ENCODE assay signal across 22 cellular contexts in genomic region chr13:106187501-106187900, GRCh38.
"Had no signal": no experiment of that assay in that cellular context is flagged by ENCODE, and none has a peak within 500 bp of the region (broad histone marks: within the 10 kb centered on the region; RNA-seq: fewer than 3 reads in every experiment).

No MANE protein-coding gene starts in this region.

- H3K27me3 Mint-ChIP-seq: activated CD4-positive, alpha-beta memory T cell treated with anti-CD3 and anti-CD28 coated beads, Interleukin-2, amount 10 ng/mL, durations not matched to agents 7 days and 5 days; activated CD4-positive, alpha-beta T cell treated with anti-CD3 and anti-CD28 coated beads, Interleukin-2, amount 10 ng/mL, durations not matched to agents 24 days and 14 days; naive B cell; progenitor cell of endocrine pancreas; stimulated activated naive B cell treated with anti-CD40 and anti-IgM and Interleukin-4, amounts not matched to agents 10 μg/mL and 1 μg/mL and 100 μg/mL, for 72 hours had no signal

- H3K4me2 ChIP-seq: smooth muscle cell had no signal

- H3K36me3 ChIP-seq: sigmoid colon, transverse colon had no signal

- H3K27ac ChIP-seq: foreskin keratinocyte, sigmoid colon, transverse colon, VCaP had no signal

- H3K9me3 ChIP-seq: transverse colon had no signal

- H3K27me3 ChIP-seq: foreskin keratinocyte, sigmoid colon, transverse colon had no signal

- H3K4me1 ChIP-seq: foreskin keratinocyte, sigmoid colon had no signal

- H3K9me3 Mint-ChIP-seq: activated CD4-positive, alpha-beta T cell treated with anti-CD3 and anti-CD28 coated beads, Interleukin-2, amount 10 ng/mL, durations not matched to agents 24 days and 14 days had no signal

- ATAC-seq: activated CD4-positive, CD25-positive, alpha-beta regulatory T cell treated with anti-CD3 and anti-CD28 coated beads, Interleukin-2, amount 50 U/mL, for 24 hours; activated naive CD8-positive, alpha-beta T cell treated with anti-CD3 and anti-CD28 coated beads, Interleukin-2, amount 50 U/mL, for 24 hours; foreskin keratinocyte; left lobe of liver; stimulated activated naive B cell treated with anti-CD40 and anti-IgM and Interleukin-4, amounts not matched to agents 10 μg/mL and 1 μg/mL and 100 μg/mL, for 72 hours had no signal

- H3K4me1 Mint-ChIP-seq: activated CD4-positive, alpha-beta memory T cell treated with anti-CD3 and anti-CD28 coated beads, Interleukin-2, amount 10 ng/mL, durations not matched to agents 7 days and 5 days; activated CD4-positive, alpha-beta T cell treated with anti-CD3 and anti-CD28 coated beads, Interleukin-2, amount 10 ng/mL, durations not matched to agents 24 days and 14 days; activated naive CD8-positive, alpha-beta T cell treated with anti-CD3 and anti-CD28 coated beads, Interleukin-2, amount 50 U/mL, for 24 hours; naive B cell; stimulated activated naive B cell treated with anti-CD40 and anti-IgM and Interleukin-4, amounts not matched to agents 10 μg/mL and 1 μg/mL and 100 μg/mL, for 72 hours had no signal

- DNase-seq: activated CD4-positive, alpha-beta memory T cell treated with anti-CD3 and anti-CD28 coated beads, Interleukin-2, amount 10 ng/mL, durations not matched to agents 7 days and 5 days; activated CD4-positive, alpha-beta T cell treated with anti-CD3 and anti-CD28 coated beads, Interleukin-2, amount 10 ng/mL, durations not matched to agents 24 days and 14 days; activated gamma-delta T cell; activated naive CD4-positive, alpha-beta T cell treated with anti-CD3 and anti-CD28 coated beads, Interleukin-2, amount 50 U/mL, for 16 hours; activated naive CD8-positive, alpha-beta T cell treated with anti-CD3 and anti-CD28 coated beads, Interleukin-2, amount 50 U/mL, for 24 hours; cerebellar nuclear complex; cortex of kidney; foreskin keratinocyte; kidney; naive B cell; retina; sigmoid colon; stimulated activated CD4-positive, alpha-beta T cell treated with anti-CD3 and anti-CD28 coated beads, Interleukin-15, amount 100 ng/mL, for 24 hours; stimulated activated naive B cell treated with anti-CD40 and anti-IgM and Interleukin-4, amounts not matched to agents 10 μg/mL and 1 μg/mL and 100 μg/mL, for 72 hours; transverse colon had no signal

- H3K27ac Mint-ChIP-seq: activated CD4-positive, alpha-beta memory T cell treated with anti-CD3 and anti-CD28 coated beads, Interleukin-2, amount 10 ng/mL, durations not matched to agents 7 days and 5 days; activated CD4-positive, alpha-beta T cell treated with anti-CD3 and anti-CD28 coated beads, Interleukin-2, amount 10 ng/mL, durations not matched to agents 24 days and 14 days; activated naive CD8-positive, alpha-beta T cell treated with anti-CD3 and anti-CD28 coated beads, Interleukin-2, amount 50 U/mL, for 24 hours; naive B cell; progenitor cell of endocrine pancreas; stimulated activated naive B cell treated with anti-CD40 and anti-IgM and Interleukin-4, amounts not matched to agents 10 μg/mL and 1 μg/mL and 100 μg/mL, for 72 hours had no signal

- H3K36me3 Mint-ChIP-seq: naive B cell; stimulated activated naive B cell treated with anti-CD40 and anti-IgM and Interleukin-4, amounts not matched to agents 10 μg/mL and 1 μg/mL and 100 μg/mL, for 72 hours had no signal

- H3K4me3 Mint-ChIP-seq: activated CD4-positive, alpha-beta memory T cell treated with anti-CD3 and anti-CD28 coated beads, Interleukin-2, amount 10 ng/mL, durations not matched to agents 7 days and 5 days; activated CD4-positive, alpha-beta T cell treated with anti-CD3 and anti-CD28 coated beads, Interleukin-2, amount 10 ng/mL, durations not matched to agents 24 days and 14 days; activated naive CD8-positive, alpha-beta T cell treated with anti-CD3 and anti-CD28 coated beads, Interleukin-2, amount 50 U/mL, for 24 hours; naive B cell; neural crest cell; stimulated activated naive B cell treated with anti-CD40 and anti-IgM and Interleukin-4, amounts not matched to agents 10 μg/mL and 1 μg/mL and 100 μg/mL, for 72 hours had no signal

- H3K4me3 ChIP-seq: lung, sigmoid colon, smooth muscle cell, transverse colon had no signal
